Comparison of ENCODE assay signal across 13 cellular contexts in the genomic region with DNA sequence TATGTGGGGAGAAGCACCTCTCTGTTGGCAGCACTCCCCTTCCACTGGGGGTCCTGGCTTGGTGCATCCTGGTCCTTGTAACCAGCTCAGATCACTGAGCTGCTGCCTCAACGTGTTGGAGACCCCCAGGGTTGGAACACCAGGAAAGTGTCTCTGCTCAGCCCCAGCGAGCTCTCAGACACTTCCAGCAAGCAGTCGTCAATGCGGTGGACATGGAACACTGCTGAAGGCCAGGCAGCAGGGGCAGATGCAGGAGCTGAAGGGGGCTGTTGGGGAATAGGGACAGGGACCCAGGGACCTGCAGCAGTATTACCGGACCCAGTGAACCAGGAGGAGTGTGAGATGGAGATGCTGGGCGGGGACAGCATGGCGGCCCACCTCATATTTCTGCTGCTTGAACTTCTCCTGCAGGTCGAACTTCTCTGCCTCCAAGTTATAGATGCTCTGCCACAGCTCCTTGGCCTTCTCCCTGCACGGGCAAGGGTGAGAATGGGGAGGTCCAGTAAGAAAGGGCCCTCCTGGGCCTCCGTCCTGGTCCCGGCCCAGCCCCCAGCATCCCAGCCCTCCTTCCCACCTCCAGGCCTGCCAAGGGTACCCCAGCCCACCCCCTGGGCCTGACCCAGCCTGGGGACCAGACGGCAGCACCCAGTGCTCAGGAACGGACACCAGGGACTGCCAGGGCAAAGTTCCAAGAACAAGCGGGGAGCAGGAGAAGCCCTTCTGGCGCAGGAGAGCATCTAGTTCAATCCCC. TPM values are rescaled to one million over a fixed set of nuclear protein-coding genes. Genes with fewer than 3 reads are reported as not detected.
DNase-seq lines count a peak whose midpoint lies in the region; ATAC-seq, FAIRE-seq and TF ChIP-seq lines count a peak whose summit lies in the region.
"Had no signal": no experiment of that assay in that cellular context is flagged by ENCODE, and none has a peak within 500 bp of the region (broad histone marks: within the 10 kb centered on the region; RNA-seq: fewer than 3 reads in every experiment).

No MANE protein-coding gene starts in this region.

- no peak for TF ChIP-seq POLR2A in IMR-90 (IDR thresholded peaks at IDR 0.05; ENCODE audit: low read depth, low read length)

- no peak for FAIRE-seq in kidney (lab: Jason Lieb, UNC)

- no peak overlapping the region for H4K91ac ChIP-seq in IMR-90 (ENCODE audit: insufficient read depth, low read depth, low read length)

- no peak overlapping the region for H4K5ac ChIP-seq in IMR-90 (ENCODE audit: low read depth, low read length)

- no peak overlapping the region for H4K8ac ChIP-seq in IMR-90 (ENCODE audit: low read depth in 2 of 2, low read length in 2 of 2)

- intact Hi-C loops in IMR-90 (cut with micrococcal nuclease), result loop anchor here (1.0 kb wide), 1 partner anchor 107 kb away; no protein-coding TSS in a partner anchor
- intact Hi-C loops in Right ventricle myocardium superior (cut with DNase I), result loop anchor here (5.0 kb wide), 1 partner anchor 109 kb away; no protein-coding TSS in a partner anchor
- intact Hi-C loops in kidney (cut with DNase I), result loop anchor here (5.0 kb wide), 1 partner anchor 109 kb away; no protein-coding TSS in a partner anchor
- intact Hi-C loops in aorta (cut with DNase I), result loop anchor here (1.0 to 5.0 kb wide), 3 partner anchors 94 to 109 kb away; no protein-coding TSS in a partner anchor

- no peak overlapping the region for H2BK120ac ChIP-seq in IMR-90 (ENCODE audit: low read depth, low read length)

- POLR2A ChIA-PET in IMR-90 (lab: Charles Lee; ENCODE audit: unreplicated experiment), result no interaction called here

- no peak for TF ChIP-seq RAD21 in IMR-90 (IDR thresholded peaks at IDR 0.05; ENCODE audit: low read length)

- H3K9me3 ChIP-seq in IMR-90 (ENCODE audit: control insufficient read depth, insufficient read depth, low read length) (no peaks in the 10 kb centered on the region), kidney (ENCODE audit: control insufficient read depth in 1 of 2, low read length in 2 of 2) (no peaks in the 10 kb centered on the region), aorta (ENCODE audit: control insufficient read depth, low read length) (no peaks in the 10 kb centered on the region)
- H3K9me3 ChIP-seq: MG63, SJSA1 had no signal

- H3K56ac ChIP-seq in IMR-90 (ENCODE audit: extremely low read depth, insufficient read depth, low read length), result no peak overlapping the region

- H3K4me1 ChIP-seq in IMR-90 (ENCODE audit: control insufficient read depth, insufficient read depth, low read length) (no peaks in the 10 kb centered on the region), kidney (ENCODE audit: control insufficient read depth in 1 of 2, insufficient read depth in 1 of 2, low read depth in 1 of 2, low read length in 2 of 2) (peaks cover 0 to 3% of the 10 kb centered on the region in 2 donors), aorta (ENCODE audit: control insufficient read depth in 1 of 2, insufficient read depth in 2 of 2, low read length in 2 of 2) (no peaks in the 10 kb centered on the region)

- no peak overlapping the region for H3K14ac ChIP-seq in IMR-90 (replicated peaks; ENCODE audit: low read depth, low read length)

- dilution Hi-C loops in IMR-90 (cut with HindIII; ENCODE audit: low sequenced_read_pairs, unreplicated experiment), result no loop called here

- BruUV-seq in IMR-90 (replicated peaks; lab: Mats Ljungman, UMichigan), result no TSS peak

- no peak overlapping the region for H3K18ac ChIP-seq in IMR-90 (ENCODE audit: low read depth, low read length)

- no peak overlapping the region for H3K4ac ChIP-seq in IMR-90 (ENCODE audit: low read depth, low read length)

- no peaks in the 10 kb centered on the region for H3K9me1 ChIP-seq in IMR-90 (ENCODE audit: insufficient read depth, low read length)

- no peak overlapping the region for H2AK5ac ChIP-seq in IMR-90 (ENCODE audit: low read depth, low read length)

- H3K27me3 ChIP-seq in IMR-90 (ENCODE audit: control insufficient read depth, insufficient read depth, low read length) (peaks cover 64% of the 10 kb centered on the region), aorta (ENCODE audit: control insufficient read depth in 1 of 2, insufficient read depth in 2 of 2, low read length in 1 of 2) (no peaks in the 10 kb centered on the region)
- H3K27me3 ChIP-seq: MG63, SJSA1 had no signal

- in situ Hi-C loops in IMR-90 (cut with MboI; ENCODE audit: low sequenced_read_pairs), result no loop called here

- H3K36me3 ChIP-seq in IMR-90 (ENCODE audit: control insufficient read depth, insufficient read depth, low read length) (no peaks in the 10 kb centered on the region), kidney (ENCODE audit: control insufficient read depth in 1 of 2, insufficient read depth in 2 of 2, low read length in 2 of 2) (no peaks in the 10 kb centered on the region), aorta (ENCODE audit: control insufficient read depth in 1 of 2, insufficient read depth in 2 of 2, low read length in 1 of 2) (no peaks in the 10 kb centered on the region)
- H3K36me3 ChIP-seq: MG63, SJSA1 had no signal

- no peaks in the 10 kb centered on the region for H3K79me1 ChIP-seq in IMR-90 (ENCODE audit: low read depth in 1 of 2, low read length in 2 of 2)

- DNase-seq in IMR-90, result no peak
- DNase-seq in Right ventricle myocardium superior, result peak; percentile 39
- DNase-seq in kidney, result peak; percentile 54
- peak; percentile 38 to 64 for DNase-seq in aorta
- no peak for DNase-seq in cortex of kidney (lab: John Stamatoyannopoulos, UW)
- no peak for DNase-seq in HuH-7.5 (ENCODE audit: low spot score)
- DNase-seq: CD4-positive, alpha-beta memory T cell; DMS79 treated with DMSO at 0.1 percent for 48 hours; NCI-H2081 treated with DMSO at 0.1 percent for 48 hours had no signal

- H4K20me1 ChIP-seq in IMR-90 (ENCODE audit: insufficient read depth, low read length), result no peaks in the 10 kb centered on the region; the same call in 1 of the 2 replicates

- H3K9ac ChIP-seq in IMR-90 (ENCODE audit: low read depth, low read length), result no peak overlapping the region
- H3K9ac ChIP-seq in kidney (ENCODE audit: low read length in 2 of 2), result no peak overlapping the region

- CTCF ChIA-PET in IMR-90 (lab: Yijun Ruan, JAX), result interaction anchor here (0.8 to 1.7 kb wide), 4 partner anchors 12 to 18 kb away, joined by 3 to 4 read pairs (median 3); no protein-coding TSS in a partner anchor

- H3K23ac ChIP-seq in IMR-90 (ENCODE audit: low read depth, low read length), result no peak overlapping the region

- TF ChIP-seq CTCF in IMR-90 (conservative IDR thresholded peaks at IDR 0.05; ENCODE audit: low read depth, low read length), result no peak
- TF ChIP-seq CTCF in kidney (IDR thresholded peaks at IDR 0.05; ENCODE audit: borderline replicate concordance, extremely low read depth, insufficient read depth), result no peak

- H2BK15ac ChIP-seq in IMR-90 (ENCODE audit: low read depth, low read length), result no peak overlapping the region

- H2AK9ac ChIP-seq in IMR-90 (replicated peaks; ENCODE audit: low read depth, low read length, poor library complexity), result no peak overlapping the region

- no peak overlapping the region for H2BK20ac ChIP-seq in IMR-90 (ENCODE audit: low read depth, low read length)

- H3K4me2 ChIP-seq in IMR-90 (ENCODE audit: low read depth, low read length), result no peak overlapping the region

- H3K27ac ChIP-seq in IMR-90 (ENCODE audit: insufficient read depth, low read length) (no peak overlapping the region), kidney (ENCODE audit: low read depth in 2 of 2, low read length in 2 of 2) (no peak overlapping the region), aorta (ENCODE audit: low read depth in 1 of 2, low read length in 2 of 2) (no peak overlapping the region)
- H3K27ac ChIP-seq: RWPE1, SJSA1 had no signal

- no peak overlapping the region for H2BK5ac ChIP-seq in IMR-90 (ENCODE audit: low read depth, low read length, poor library complexity, severe bottlenecking)

- WGBS in IMR-90 (ENCODE audit: extremely low coverage in 2 of 2, insufficient read length in 1 of 2), 2 experiments, result 17% methylated on average over 1 of the region's 15 CpGs; no CpG with 5 or more reads in 1 of the 2 experiments
- 83 to 90% methylated on average over 15 of the region's 15 CpGs for WGBS in aorta, 2 donors

- H2AFZ ChIP-seq in IMR-90 (replicated peaks; ENCODE audit: low read length, poor library complexity), result peak overlapping the region; percentile 4

- H3K4me3 ChIP-seq in IMR-90 (ENCODE audit: insufficient read depth, low read depth, low read length) (no peak overlapping the region), kidney (ENCODE audit: low read length in 2 of 2) (no peak overlapping the region), aorta (ENCODE audit: low read length in 2 of 2) (no peak overlapping the region)
- H3K4me3 ChIP-seq: MG63, SJSA1 had no signal

- no peak for ATAC-seq in IMR-90 (ENCODE audit: low read depth)
- ATAC-seq in Right ventricle myocardium superior (ENCODE audit: poor library complexity), result no peak
- ATAC-seq in aorta (ENCODE audit: low FRiP score), result no peak
- ATAC-seq in HG02852 (IDR thresholded peaks at IDR 0.05; ENCODE audit: unreplicated experiment), result no peak

TF ChIP-seq in IMR-90, 13 proteins besides CTCF, POLR2A, EP300 and RAD21 (continues in another document):
- TF ChIP-seq RCOR1 (IDR thresholded peaks at IDR 0.05; ENCODE audit: insufficient replicate concordance, low read length) (no peak), RFX5 (IDR thresholded peaks at IDR 0.05; ENCODE audit: low read depth, low read length) (no peak), FOS (IDR thresholded peaks at IDR 0.05; ENCODE audit: low read depth, low read length) (no peak), NFE2L2 (IDR thresholded peaks at IDR 0.05; ENCODE audit: low read depth, low read length) (no peak), MAZ (IDR thresholded peaks at IDR 0.05; ENCODE audit: borderline replicate concordance, low read depth, low read length) (no peak), BHLHE40 (IDR thresholded peaks at IDR 0.05; ENCODE audit: low read depth, low read length) (no peak), MXI1 (IDR thresholded peaks at IDR 0.05; ENCODE audit: borderline replicate concordance, low read depth, low read length) (no peak)

RNA-seq across cellular contexts. Expression of a gene that starts 16.4 kb away (rescaled TPM):
- 0.18 and 0.56 TPM in 2 replicates for total RNA-seq in IMR-90 (2012; rRNA removed)
- 1.2 TPM in 2 replicates for polyA plus RNA-seq in IMR-90 (2012; rRNA removed)
- polyA plus RNA-seq in IMR-90 (2012; cell fraction: cytosol; rRNA removed), result 0.29 and 1.1 TPM in 2 replicates
- 1.0 and 2.0 TPM in 2 replicates for polyA plus RNA-seq in IMR-90 (2012; cell fraction: nucleus; rRNA removed; ENCODE audit: low replicate concordance)
- 9,128 TPM for total RNA-seq in Right ventricle myocardium superior
- total RNA-seq in kidney, result 2.1 TPM
- 117 TPM for polyA plus RNA-seq in kidney (ENCODE audit: insufficient read depth, low read depth, low replicate concordance)
- under 1 TPM; 0.21 to 0.36 TPM for total RNA-seq in aorta
- polyA plus RNA-seq in aorta, result 10 to 100 TPM in 1 of 2 donors, 1 to 10 TPM in 1; 1.0 to 24.0 TPM
- total RNA-seq: CD4-positive, alpha-beta memory T cell; SJSA1 had no signal
- polyA plus RNA-seq: CD4-positive, alpha-beta memory T cell had no signal

RNA-seq across cellular contexts. Expression of a gene that starts 38.0 kb away (rescaled TPM):
- total RNA-seq in IMR-90 (2012; rRNA removed), result under 0.01 TPM in 1 of 2 replicates, not detected in the other
- polyA plus RNA-seq in IMR-90 (2012; rRNA removed), result 0.07 and 0.09 TPM in 2 replicates
- polyA plus RNA-seq in IMR-90 (2012; cell fraction: cytosol; rRNA removed), result 0.02 TPM in 1 of 2 replicates, not detected in the other
- polyA plus RNA-seq in IMR-90 (2012; cell fraction: nucleus; rRNA removed; ENCODE audit: low replicate concordance), result 0.08 and 0.29 TPM in 2 replicates
- 1.9 TPM for total RNA-seq in Right ventricle myocardium superior
- 72.6 TPM for total RNA-seq in kidney
- polyA plus RNA-seq in kidney (ENCODE audit: insufficient read depth, low read depth, low replicate concordance), result 70.7 TPM
- under 1 TPM in 1 of 2 donors, not detected in 1; 0.71 TPM for total RNA-seq in aorta
- 10 to 100 TPM in 1 of 2 donors, under 1 TPM in 1; 0.82 to 33.8 TPM for polyA plus RNA-seq in aorta
- total RNA-seq: SJSA1 had no signal
- polyA plus RNA-seq: CD4-positive, alpha-beta memory T cell had no signal

Comparison
In these comparisons a context has a peak if more than half of its experiments do, and no peak if none do; other contexts are left out.
1. DNase-seq: peak in Right ventricle myocardium superior (single experiment), kidney (single experiment) and aorta (2 of 2); none in IMR-90 (single experiment), cortex of kidney (single experiment) and HuH-7.5 (single experiment).
2. RNA of a gene that starts 16.4 kb away (total RNA-seq): 9,128 TPM in Right ventricle myocardium superior (single experiment); 2.1 TPM in kidney (single experiment), 0.21 to 0.36 TPM in aorta and 0.18 to 0.56 TPM in IMR-90; every median in the first group is over 1,000 times any median in the second.
3. RNA of a gene that starts 38.0 kb away (total RNA-seq): 72.6 TPM in kidney (single experiment); 1.9 TPM in Right ventricle myocardium superior (single experiment), 0.71 TPM in aorta and under 0.01 TPM in IMR-90; every median in the first group is over 10 times any median in the second.